Comparison of ENCODE assay signal across 10 cellular contexts in genomic region chr14:36083317-36083716, GRCh38.
"Had no signal": no experiment of that assay in that cellular context is flagged by ENCODE, and none has a peak within 500 bp of the region (broad histone marks: within the 10 kb centered on the region; RNA-seq: fewer than 3 reads in every experiment).

No MANE protein-coding gene starts in this region.

- H3K9me3 ChIP-seq: HAP-1 had no signal

- H2AFZ ChIP-seq: GM23248 had no signal

- H3K27ac Mint-ChIP-seq: H9, HFFc6 had no signal

- H3K9me3 Mint-ChIP-seq: H9, HFFc6 had no signal

- H3K36me3 ChIP-seq: HAP-1 had no signal

- H3K4me3 Mint-ChIP-seq: H9, HFFc6 had no signal

- H3K9ac ChIP-seq: GM23248 had no signal

- H3K4me1 ChIP-seq: HAP-1 had no signal

- H3K27ac ChIP-seq: GM23248 had no signal

- FAIRE-seq: H1, H54 had no signal

- H3K4me3 ChIP-seq: GM23248, HAP-1 had no signal

- DNase-seq: GM23248, GOT3, H7, H9, HCEC 1CT, HFFc6 had no signal

- ATAC-seq: HCT116 had no signal

- H3K4me1 Mint-ChIP-seq: H9 had no signal
